Comparison of ENCODE assay signal across 8 cellular contexts in genomic region chr1:179809506-179810366, GRCh38.
DNase-seq lines count a peak whose midpoint lies in the region; ATAC-seq, FAIRE-seq and TF ChIP-seq lines count a peak whose summit lies in the region.

No MANE protein-coding gene starts in this region.

- H3K4me3 ChIP-seq in GM12875 (ENCODE audit: low read depth, low read length) (no peak overlapping the region), small intestine (ENCODE audit: low read depth in 1 of 2, low read length in 2 of 2) (no peak overlapping the region)

- peak; percentile 88 for TF ChIP-seq CTCF in GM12875 (IDR thresholded peaks at IDR 0.05; ENCODE audit: borderline replicate concordance, insufficient read depth, low read depth, low read length)

- H3K4me1 ChIP-seq in small intestine (ENCODE audit: control insufficient read depth in 2 of 2, insufficient read depth in 1 of 2, low read depth in 1 of 2, low read length in 1 of 2) = no peaks in the 10 kb centered on the region

- WGBS in small intestine, 3 donors = 42 to 45% (median 43%) methylated on average over 14 of the region's 14 CpGs

- DNase-seq in NCI-H1694 (lab: John Stamatoyannopoulos, UW) (peak; percentile 84), anterior cingulate cortex (lab: John Stamatoyannopoulos, UW) (peak in 50 of 58 donors; percentile 6 to 72 (median 32)), hippocampal formation (lab: John Stamatoyannopoulos, UW) (peak; percentile 34 to 50), small intestine (peak; percentile 68)
- DNase-seq in T-helper 2 cell treated with Interferon-gamma antibody and Interleukin-4, amounts not matched to agents 5 μg/mL and 100 μg/mL, for 36 hours (ENCODE audit: low spot score) = peak; percentile 36

- no peaks in the 10 kb centered on the region for H3K36me3 Mint-ChIP-seq in T-helper 2 cell treated with Interferon-gamma antibody and Interleukin-4, amounts not matched to agents 5 μg/mL and 100 μg/mL, for 36 hours (ENCODE audit: low read depth)

- H3K27ac Mint-ChIP-seq in T-helper 2 cell treated with Interferon-gamma antibody and Interleukin-4, amounts not matched to agents 5 μg/mL and 100 μg/mL, for 36 hours = no peak overlapping the region

- H3K27ac ChIP-seq in small intestine (ENCODE audit: low read depth in 1 of 2, low read length in 1 of 2) = no peak overlapping the region

- ATAC-seq in HG02798 (IDR thresholded peaks at IDR 0.05; ENCODE audit: poor library complexity, unreplicated experiment) (peak; percentile 62), HG03095 (IDR thresholded peaks at IDR 0.05; ENCODE audit: unreplicated experiment) (no peak)

- H3K36me3 ChIP-seq in small intestine (ENCODE audit: control insufficient read depth in 2 of 2, insufficient read depth in 2 of 2, low read length in 2 of 2) = no peaks in the 10 kb centered on the region

- H3K4me1 Mint-ChIP-seq in T-helper 2 cell treated with Interferon-gamma antibody and Interleukin-4, amounts not matched to agents 5 μg/mL and 100 μg/mL, for 36 hours (ENCODE audit: low read depth) = peaks cover 2% of the 10 kb centered on the region

- H3K9me3 ChIP-seq in small intestine (ENCODE audit: control insufficient read depth, low read depth) = no peaks in the 10 kb centered on the region

- H3K4me3 Mint-ChIP-seq in T-helper 2 cell treated with Interferon-gamma antibody and Interleukin-4, amounts not matched to agents 5 μg/mL and 100 μg/mL, for 36 hours = no peak overlapping the region

- peaks cover 6% of the 10 kb centered on the region for H3K27me3 Mint-ChIP-seq in T-helper 2 cell treated with Interferon-gamma antibody and Interleukin-4, amounts not matched to agents 5 μg/mL and 100 μg/mL, for 36 hours (ENCODE audit: low read depth)

- no peaks in the 10 kb centered on the region for H3K27me3 ChIP-seq in small intestine (ENCODE audit: control insufficient read depth in 2 of 2, insufficient read depth in 2 of 2, low read length in 2 of 2)

- no peaks in the 10 kb centered on the region for H3K9me3 Mint-ChIP-seq in T-helper 2 cell treated with Interferon-gamma antibody and Interleukin-4, amounts not matched to agents 5 μg/mL and 100 μg/mL, for 36 hours

- no peak for FAIRE-seq in small intestine (lab: Jason Lieb, UNC)

Comparison
In these comparisons a context has a peak if more than half of its experiments do, and no peak if none do; other contexts are left out.
1. DNase-seq: peak in every context shown above with its lines; median percentile 84 in NCI-H1694; 68 in small intestine; 42 in hippocampal formation; 36 in T-helper 2 cell treated with Interferon-gamma antibody and Interleukin-4, amounts not matched to agents 5 μg/mL and 100 μg/mL, for 36 hours; 32 in anterior cingulate cortex.